1 cellular context compared by ENCODE assay signal in the genomic region with DNA sequence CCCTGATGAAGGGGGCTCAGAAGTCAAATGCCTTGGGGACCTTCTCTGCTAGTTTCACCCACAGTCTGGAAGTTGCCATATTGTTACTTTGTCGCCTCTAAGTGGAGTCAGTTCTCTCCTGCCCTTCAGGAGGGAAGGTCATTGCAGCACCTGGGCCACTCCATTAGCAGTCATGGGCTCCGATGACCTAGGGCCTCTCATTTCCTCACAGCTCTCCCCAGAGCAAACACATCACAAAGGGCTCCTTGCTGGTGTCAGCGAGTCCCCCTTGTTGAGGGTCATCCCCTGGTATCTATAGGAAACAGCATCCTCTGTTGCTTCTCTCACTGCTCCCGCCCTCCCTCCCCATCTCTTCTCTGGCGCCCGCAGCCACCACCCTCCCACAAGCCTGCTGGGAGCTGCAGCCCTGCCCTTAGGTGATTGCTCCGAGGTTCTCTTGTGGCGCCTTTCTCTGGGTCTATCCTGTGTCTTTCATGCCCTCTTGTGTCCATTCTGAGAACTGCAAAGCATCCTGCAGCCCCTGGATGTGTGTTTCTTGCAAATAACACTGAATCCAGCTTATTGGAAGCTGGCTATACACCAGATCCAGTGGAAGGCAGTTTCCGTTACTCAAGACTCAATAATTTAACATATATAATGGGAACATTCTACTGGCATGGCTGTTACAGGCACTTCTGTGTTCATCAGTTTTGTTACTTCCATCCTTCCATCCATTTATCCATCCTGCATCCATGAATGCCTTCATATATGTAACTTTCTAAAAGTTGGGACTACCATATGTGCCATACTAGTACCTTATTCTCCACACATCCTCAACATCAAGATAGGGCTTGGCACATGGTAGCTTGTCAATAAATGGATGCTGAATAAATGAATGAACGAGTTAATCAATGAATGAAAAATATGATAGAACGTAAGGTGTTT.
TF ChIP-seq lines count a peak whose summit lies in the region.

No MANE protein-coding gene starts in this region.

TF ChIP-seq in HepG2, 621 proteins besides CTCF, POLR2A, EP300 and RAD21 (continued from another document and continues in another):
- TF ChIP-seq, protein P1, sequence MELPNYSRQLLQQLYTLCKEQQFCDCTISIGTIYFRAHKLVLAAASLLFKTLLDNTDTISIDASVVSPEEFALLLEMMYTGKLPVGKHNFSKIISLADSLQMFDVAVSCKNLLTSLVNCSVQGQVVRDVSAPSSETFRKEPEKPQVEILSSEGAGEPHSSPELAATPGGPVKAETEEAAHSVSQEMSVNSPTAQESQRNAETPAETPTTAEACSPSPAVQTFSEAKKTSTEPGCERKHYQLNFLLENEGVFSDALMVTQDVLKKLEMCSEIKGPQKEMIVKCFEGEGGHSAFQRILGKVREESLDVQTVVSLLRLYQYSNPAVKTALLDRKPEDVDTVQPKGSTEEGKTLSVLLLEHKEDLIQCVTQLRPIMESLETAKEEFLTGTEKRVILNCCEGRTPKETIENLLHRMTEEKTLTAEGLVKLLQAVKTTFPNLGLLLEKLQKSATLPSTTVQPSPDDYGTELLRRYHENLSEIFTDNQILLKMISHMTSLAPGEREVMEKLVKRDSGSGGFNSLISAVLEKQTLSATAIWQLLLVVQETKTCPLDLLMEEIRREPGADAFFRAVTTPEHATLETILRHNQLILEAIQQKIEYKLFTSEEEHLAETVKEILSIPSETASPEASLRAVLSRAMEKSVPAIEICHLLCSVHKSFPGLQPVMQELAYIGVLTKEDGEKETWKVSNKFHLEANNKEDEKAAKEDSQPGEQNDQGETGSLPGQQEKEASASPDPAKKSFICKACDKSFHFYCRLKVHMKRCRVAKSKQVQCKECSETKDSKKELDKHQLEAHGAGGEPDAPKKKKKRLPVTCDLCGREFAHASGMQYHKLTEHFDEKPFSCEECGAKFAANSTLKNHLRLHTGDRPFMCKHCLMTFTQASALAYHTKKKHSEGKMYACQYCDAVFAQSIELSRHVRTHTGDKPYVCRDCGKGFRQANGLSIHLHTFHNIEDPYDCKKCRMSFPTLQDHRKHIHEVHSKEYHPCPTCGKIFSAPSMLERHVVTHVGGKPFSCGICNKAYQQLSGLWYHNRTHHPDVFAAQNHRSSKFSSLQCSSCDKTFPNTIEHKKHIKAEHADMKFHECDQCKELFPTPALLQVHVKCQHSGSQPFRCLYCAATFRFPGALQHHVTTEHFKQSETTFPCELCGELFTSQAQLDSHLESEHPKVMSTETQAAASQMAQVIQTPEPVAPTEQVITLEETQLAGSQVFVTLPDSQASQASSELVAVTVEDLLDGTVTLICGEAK (IDR thresholded peaks at IDR 0.05), result no peak
- TF ChIP-seq, protein P1 (CRISPR knock-in tag; IDR thresholded peaks at IDR 0.05), result no peak
- TF ChIP-seq, protein P2, sequence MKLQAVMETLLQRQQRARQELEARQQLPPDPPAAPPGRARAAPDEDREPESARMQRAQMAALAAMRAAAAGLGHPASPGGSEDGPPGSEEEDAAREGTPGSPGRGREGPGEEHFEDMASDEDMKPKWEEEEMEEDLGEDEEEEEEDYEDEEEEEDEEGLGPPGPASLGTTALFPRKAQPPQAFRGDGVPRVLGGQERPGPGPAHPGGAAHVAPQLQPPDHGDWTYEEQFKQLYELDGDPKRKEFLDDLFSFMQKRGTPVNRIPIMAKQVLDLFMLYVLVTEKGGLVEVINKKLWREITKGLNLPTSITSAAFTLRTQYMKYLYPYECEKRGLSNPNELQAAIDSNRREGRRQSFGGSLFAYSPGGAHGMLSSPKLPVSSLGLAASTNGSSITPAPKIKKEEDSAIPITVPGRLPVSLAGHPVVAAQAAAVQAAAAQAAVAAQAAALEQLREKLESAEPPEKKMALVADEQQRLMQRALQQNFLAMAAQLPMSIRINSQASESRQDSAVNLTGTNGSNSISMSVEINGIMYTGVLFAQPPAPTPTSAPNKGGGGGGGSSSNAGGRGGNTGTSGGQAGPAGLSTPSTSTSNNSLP (IDR thresholded peaks at IDR 0.05; ENCODE audit: low read depth, low read length), result peak; percentile 38; the same call in 1 of the 2 replicates
- TF ChIP-seq SPEN (CRISPR knock-in tag; IDR thresholded peaks at IDR 0.05; ENCODE audit: low read depth), result 0 out of 2 replicates have a peak, but pooled peaks have one; percentile 14
- TF ChIP-seq, protein P3, sequence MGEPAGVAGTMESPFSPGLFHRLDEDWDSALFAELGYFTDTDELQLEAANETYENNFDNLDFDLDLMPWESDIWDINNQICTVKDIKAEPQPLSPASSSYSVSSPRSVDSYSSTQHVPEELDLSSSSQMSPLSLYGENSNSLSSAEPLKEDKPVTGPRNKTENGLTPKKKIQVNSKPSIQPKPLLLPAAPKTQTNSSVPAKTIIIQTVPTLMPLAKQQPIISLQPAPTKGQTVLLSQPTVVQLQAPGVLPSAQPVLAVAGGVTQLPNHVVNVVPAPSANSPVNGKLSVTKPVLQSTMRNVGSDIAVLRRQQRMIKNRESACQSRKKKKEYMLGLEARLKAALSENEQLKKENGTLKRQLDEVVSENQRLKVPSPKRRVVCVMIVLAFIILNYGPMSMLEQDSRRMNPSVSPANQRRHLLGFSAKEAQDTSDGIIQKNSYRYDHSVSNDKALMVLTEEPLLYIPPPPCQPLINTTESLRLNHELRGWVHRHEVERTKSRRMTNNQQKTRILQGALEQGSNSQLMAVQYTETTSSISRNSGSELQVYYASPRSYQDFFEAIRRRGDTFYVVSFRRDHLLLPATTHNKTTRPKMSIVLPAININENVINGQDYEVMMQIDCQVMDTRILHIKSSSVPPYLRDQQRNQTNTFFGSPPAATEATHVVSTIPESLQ (CRISPR knock-in tag; conservative IDR thresholded peaks at IDR 0.05), result 0 out of 2 replicates have a peak, but pooled peaks have one; percentile 37
- peak; percentile 60; the same call in 1 of the 2 replicates for TF ChIP-seq KDM4B (CRISPR knock-in tag; IDR thresholded peaks at IDR 0.05)
- TF ChIP-seq CBX1 (IDR thresholded peaks at IDR 0.05; ENCODE audit: low read depth), result no peak
- no peak for TF ChIP-seq NFIC (IDR thresholded peaks at IDR 0.05; ENCODE audit: low read length)
- TF ChIP-seq ERF (CRISPR knock-in tag; IDR thresholded peaks at IDR 0.05), result peak; percentile 18; the same call in 1 of the 2 replicates
- no peak for TF ChIP-seq YY1 (IDR thresholded peaks at IDR 0.05; ENCODE audit: insufficient read depth, insufficient replicate concordance, low read depth, low read length)
- TF ChIP-seq FOXK1 (CRISPR knock-in tag; IDR thresholded peaks at IDR 0.05; ENCODE audit: borderline replicate concordance, low read depth), result peak; percentile 40; the same call in 1 of the 2 replicates
- peak; percentile 50; the same call in 1 of the 2 replicates for TF ChIP-seq ZNF331 (CRISPR knock-in tag; IDR thresholded peaks at IDR 0.05)
- TF ChIP-seq, protein P4, sequence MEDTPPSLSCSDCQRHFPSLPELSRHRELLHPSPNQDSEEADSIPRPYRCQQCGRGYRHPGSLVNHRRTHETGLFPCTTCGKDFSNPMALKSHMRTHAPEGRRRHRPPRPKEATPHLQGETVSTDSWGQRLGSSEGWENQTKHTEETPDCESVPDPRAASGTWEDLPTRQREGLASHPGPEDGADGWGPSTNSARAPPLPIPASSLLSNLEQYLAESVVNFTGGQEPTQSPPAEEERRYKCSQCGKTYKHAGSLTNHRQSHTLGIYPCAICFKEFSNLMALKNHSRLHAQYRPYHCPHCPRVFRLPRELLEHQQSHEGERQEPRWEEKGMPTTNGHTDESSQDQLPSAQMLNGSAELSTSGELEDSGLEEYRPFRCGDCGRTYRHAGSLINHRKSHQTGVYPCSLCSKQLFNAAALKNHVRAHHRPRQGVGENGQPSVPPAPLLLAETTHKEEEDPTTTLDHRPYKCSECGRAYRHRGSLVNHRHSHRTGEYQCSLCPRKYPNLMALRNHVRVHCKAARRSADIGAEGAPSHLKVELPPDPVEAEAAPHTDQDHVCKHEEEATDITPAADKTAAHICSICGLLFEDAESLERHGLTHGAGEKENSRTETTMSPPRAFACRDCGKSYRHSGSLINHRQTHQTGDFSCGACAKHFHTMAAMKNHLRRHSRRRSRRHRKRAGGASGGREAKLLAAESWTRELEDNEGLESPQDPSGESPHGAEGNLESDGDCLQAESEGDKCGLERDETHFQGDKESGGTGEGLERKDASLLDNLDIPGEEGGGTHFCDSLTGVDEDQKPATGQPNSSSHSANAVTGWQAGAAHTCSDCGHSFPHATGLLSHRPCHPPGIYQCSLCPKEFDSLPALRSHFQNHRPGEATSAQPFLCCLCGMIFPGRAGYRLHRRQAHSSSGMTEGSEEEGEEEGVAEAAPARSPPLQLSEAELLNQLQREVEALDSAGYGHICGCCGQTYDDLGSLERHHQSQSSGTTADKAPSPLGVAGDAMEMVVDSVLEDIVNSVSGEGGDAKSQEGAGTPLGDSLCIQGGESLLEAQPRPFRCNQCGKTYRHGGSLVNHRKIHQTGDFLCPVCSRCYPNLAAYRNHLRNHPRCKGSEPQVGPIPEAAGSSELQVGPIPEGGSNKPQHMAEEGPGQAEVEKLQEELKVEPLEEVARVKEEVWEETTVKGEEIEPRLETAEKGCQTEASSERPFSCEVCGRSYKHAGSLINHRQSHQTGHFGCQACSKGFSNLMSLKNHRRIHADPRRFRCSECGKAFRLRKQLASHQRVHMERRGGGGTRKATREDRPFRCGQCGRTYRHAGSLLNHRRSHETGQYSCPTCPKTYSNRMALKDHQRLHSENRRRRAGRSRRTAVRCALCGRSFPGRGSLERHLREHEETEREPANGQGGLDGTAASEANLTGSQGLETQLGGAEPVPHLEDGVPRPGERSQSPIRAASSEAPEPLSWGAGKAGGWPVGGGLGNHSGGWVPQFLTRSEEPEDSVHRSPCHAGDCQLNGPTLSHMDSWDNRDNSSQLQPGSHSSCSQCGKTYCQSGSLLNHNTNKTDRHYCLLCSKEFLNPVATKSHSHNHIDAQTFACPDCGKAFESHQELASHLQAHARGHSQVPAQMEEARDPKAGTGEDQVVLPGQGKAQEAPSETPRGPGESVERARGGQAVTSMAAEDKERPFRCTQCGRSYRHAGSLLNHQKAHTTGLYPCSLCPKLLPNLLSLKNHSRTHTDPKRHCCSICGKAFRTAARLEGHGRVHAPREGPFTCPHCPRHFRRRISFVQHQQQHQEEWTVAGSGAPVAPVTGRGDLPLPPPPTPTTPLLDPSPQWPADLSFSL (CRISPR knock-in tag; IDR thresholded peaks at IDR 0.05), result 0 out of 2 replicates have a peak, but pooled peaks have one; percentile 28
- TF ChIP-seq SMC3 (IDR thresholded peaks at IDR 0.05; ENCODE audit: low read length), result peak; percentile 99
- 0 out of 4 replicates have a peak, but pooled peaks of 1 of the 2 experiments have one; percentile 29 for TF ChIP-seq KLF16 (CRISPR knock-in tag; IDR thresholded peaks at IDR 0.05)
- no peak for TF ChIP-seq KLF15 (CRISPR knock-in tag; IDR thresholded peaks at IDR 0.05; ENCODE audit: borderline replicate concordance)
- no peak for TF ChIP-seq PHF21A (CRISPR knock-in tag; IDR thresholded peaks at IDR 0.05)
- TF ChIP-seq KDM2A (CRISPR knock-in tag; IDR thresholded peaks at IDR 0.05; ENCODE audit: borderline replicate concordance, low read depth), result peak; percentile 57; the same call in 1 of the 2 replicates
- 0 out of 2 replicates have a peak, but pooled peaks have one; percentile 63 for TF ChIP-seq ZNF572 (CRISPR knock-in tag; IDR thresholded peaks at IDR 0.05)
- TF ChIP-seq FOXK2 (IDR thresholded peaks at IDR 0.05), result no peak
- no peak for TF ChIP-seq TOE1 (CRISPR knock-in tag; IDR thresholded peaks at IDR 0.05)
- TF ChIP-seq ZBTB21 (CRISPR knock-in tag; IDR thresholded peaks at IDR 0.05), result no peak
- no peak for TF ChIP-seq NR3C1 (CRISPR knock-in tag; IDR thresholded peaks at IDR 0.05)
- peak; percentile 97 for TF ChIP-seq STAG1 (CRISPR knock-in tag; IDR thresholded peaks at IDR 0.05)
- no peak for TF ChIP-seq ZNF446 (CRISPR knock-in tag; IDR thresholded peaks at IDR 0.05)
- no peak for TF ChIP-seq ZNF10 (CRISPR knock-in tag; IDR thresholded peaks at IDR 0.05; ENCODE audit: borderline replicate concordance, low read depth)
- TF ChIP-seq ZKSCAN1 (IDR thresholded peaks at IDR 0.05; ENCODE audit: low read length), result peak; percentile 38; the same call in 1 of the 2 replicates
- TF ChIP-seq SOX5 (CRISPR knock-in tag; IDR thresholded peaks at IDR 0.05; ENCODE audit: borderline replicate concordance), result no peak; the same call in 1 of the 2 replicates
- TF ChIP-seq KMT2B (CRISPR knock-in tag; IDR thresholded peaks at IDR 0.05), result no peak
- no peak for TF ChIP-seq ZNF510 (CRISPR knock-in tag; IDR thresholded peaks at IDR 0.05; ENCODE audit: low read depth)
- TF ChIP-seq, protein P5, sequence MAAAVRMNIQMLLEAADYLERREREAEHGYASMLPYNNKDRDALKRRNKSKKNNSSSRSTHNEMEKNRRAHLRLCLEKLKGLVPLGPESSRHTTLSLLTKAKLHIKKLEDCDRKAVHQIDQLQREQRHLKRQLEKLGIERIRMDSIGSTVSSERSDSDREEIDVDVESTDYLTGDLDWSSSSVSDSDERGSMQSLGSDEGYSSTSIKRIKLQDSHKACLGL (CRISPR knock-in tag; IDR thresholded peaks at IDR 0.05), result no peak
- TF ChIP-seq GABPA (IDR thresholded peaks at IDR 0.05; ENCODE audit: low read depth, low read length), result no peak
- TF ChIP-seq GABPA (CRISPR knock-in tag; IDR thresholded peaks at IDR 0.05; ENCODE audit: low read depth), result no peak
- TF ChIP-seq, protein P6, sequence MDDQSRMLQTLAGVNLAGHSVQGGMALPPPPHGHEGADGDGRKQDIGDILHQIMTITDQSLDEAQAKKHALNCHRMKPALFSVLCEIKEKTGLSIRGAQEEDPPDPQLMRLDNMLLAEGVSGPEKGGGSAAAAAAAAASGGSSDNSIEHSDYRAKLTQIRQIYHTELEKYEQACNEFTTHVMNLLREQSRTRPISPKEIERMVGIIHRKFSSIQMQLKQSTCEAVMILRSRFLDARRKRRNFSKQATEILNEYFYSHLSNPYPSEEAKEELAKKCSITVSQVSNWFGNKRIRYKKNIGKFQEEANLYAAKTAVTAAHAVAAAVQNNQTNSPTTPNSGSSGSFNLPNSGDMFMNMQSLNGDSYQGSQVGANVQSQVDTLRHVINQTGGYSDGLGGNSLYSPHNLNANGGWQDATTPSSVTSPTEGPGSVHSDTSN (CRISPR knock-in tag; IDR thresholded peaks at IDR 0.05; ENCODE audit: borderline replicate concordance), result no peak
